Comparison of ENCODE assay signal across 22 cellular contexts in genomic region chr5:179222246-179223017, GRCh38.
DNase-seq lines count a peak whose midpoint lies in the region; ATAC-seq and TF ChIP-seq lines count a peak whose summit lies in the region.
"Had no signal": no experiment of that assay in that cellular context is flagged by ENCODE, and none has a peak within 500 bp of the region (broad histone marks: within the 10 kb centered on the region; RNA-seq: fewer than 3 reads in every experiment).

No MANE protein-coding gene starts in this region.

- intact Hi-C loops in Right ventricle myocardium inferior (cut with DNase I) = no loop called here
- intact Hi-C loops in Right ventricle myocardium superior (cut with DNase I) = no loop called here

- no peak overlapping the region for H2AFZ ChIP-seq in mesenchymal stem cell (ENCODE audit: low read depth, low read length)

- 83% methylated on average over 9 of the region's 9 CpGs for WGBS in mesenchymal stem cell

- no peak overlapping the region for H3K4me2 ChIP-seq in mesenchymal stem cell (ENCODE audit: low read length, poor library complexity, severe bottlenecking)

- H3K14ac ChIP-seq in mesenchymal stem cell (ENCODE audit: low read length in 2 of 2) = no peak overlapping the region

- H2BK120ac ChIP-seq in mesenchymal stem cell (ENCODE audit: low read depth, low read length) = no peak overlapping the region

- H3K9me3 ChIP-seq in mesenchymal stem cell (ENCODE audit: control insufficient read depth, low read length) = no peaks in the 10 kb centered on the region
- H3K9me3 ChIP-seq: Peyer's patch had no signal

- H2BK5ac ChIP-seq in mesenchymal stem cell (ENCODE audit: low read depth, low read length, poor library complexity, severe bottlenecking) = no peak overlapping the region

- H3K27me3 ChIP-seq in mesenchymal stem cell (ENCODE audit: control insufficient read depth in 1 of 2, insufficient read depth in 1 of 2, low read length in 2 of 2) = no peaks in the 10 kb centered on the region
- H3K27me3 ChIP-seq: Peyer's patch had no signal

- no peak overlapping the region for H2BK15ac ChIP-seq in mesenchymal stem cell (ENCODE audit: low read depth, poor library complexity, severe bottlenecking)

- H3K27me3 Mint-ChIP-seq in chondrocyte (ENCODE audit: low read depth) = no peaks in the 10 kb centered on the region
- H3K27me3 Mint-ChIP-seq: B cell, IgD-negative memory B cell had no signal

- no peak for TF ChIP-seq CTCF in chondrocyte (IDR thresholded peaks at IDR 0.05)

- DNase-seq in Right ventricle myocardium inferior (ENCODE audit: missing footprints) (peak; percentile 28), Right ventricle myocardium superior (no peak), chondrocyte (ENCODE audit: low spot score) (peak; percentile 77), mesenchymal stem cell (no peak), AG08395 (ENCODE audit: low spot score) (no peak), caudate nucleus (lab: John Stamatoyannopoulos, UW) (no peak), NCI-H524 (lab: John Stamatoyannopoulos, UW) (no peak)
- DNase-seq: EL, GF-D8, GOT3, NCI-H1105, NCI-H146, NCI-H2029, NCI-H226, NCI-H510A treated with DMSO at 0.1 percent for 48 hours, NCI-H82, SHP77 had no signal

- H3K4me3 ChIP-seq in mesenchymal stem cell (ENCODE audit: insufficient read depth in 1 of 2, low read depth in 1 of 2, low read length in 2 of 2) = peak overlapping the region in 1 of 2 experiments; percentile 42
- H3K4me3 ChIP-seq: Peyer's patch, SK-N-MC had no signal

- no peak for ATAC-seq in Right ventricle myocardium inferior
- no peak for ATAC-seq in Right ventricle myocardium superior (ENCODE audit: poor library complexity)

- peak overlapping the region; percentile 36 for H4K91ac ChIP-seq in mesenchymal stem cell (ENCODE audit: low read length)

- H3K9me3 Mint-ChIP-seq in chondrocyte (ENCODE audit: low read depth) = no peaks in the 10 kb centered on the region

- H4K8ac ChIP-seq in mesenchymal stem cell (ENCODE audit: low read length) = no peak overlapping the region

- H2AK5ac ChIP-seq in mesenchymal stem cell (ENCODE audit: low read length, severe bottlenecking) = no peak overlapping the region

- no peak overlapping the region for H3K27ac Mint-ChIP-seq in chondrocyte (ENCODE audit: unreplicated experiment)
- H3K27ac Mint-ChIP-seq: B cell, CD14-positive monocyte, IgD-negative memory B cell had no signal

- peaks cover 2% of the 10 kb centered on the region for H3K36me3 Mint-ChIP-seq in chondrocyte (ENCODE audit: low read depth)
- H3K36me3 Mint-ChIP-seq: CD14-positive monocyte, IgD-negative memory B cell had no signal

- H3K36me3 ChIP-seq in mesenchymal stem cell (ENCODE audit: control insufficient read depth in 1 of 2, insufficient read depth in 2 of 2, low read depth in 1 of 2, low read length in 2 of 2) = peaks cover 0 to 23% of the 10 kb centered on the region in 2 experiments
- H3K36me3 ChIP-seq: Peyer's patch had no signal

- H3K4me1 Mint-ChIP-seq in chondrocyte (ENCODE audit: low read depth) = peaks cover under 1% of the 10 kb centered on the region
- H3K4me1 Mint-ChIP-seq: B cell, CD14-positive monocyte had no signal

- H3K4ac ChIP-seq in mesenchymal stem cell (ENCODE audit: low read depth in 1 of 2, low read length in 2 of 2) = no peak overlapping the region

- no peaks in the 10 kb centered on the region for H3K79me1 ChIP-seq in mesenchymal stem cell (replicated peaks; ENCODE audit: low read length, poor library complexity, severe bottlenecking)

- no peak overlapping the region for H3K23ac ChIP-seq in mesenchymal stem cell (ENCODE audit: low read length in 2 of 2)

- no peak overlapping the region for H2BK12ac ChIP-seq in mesenchymal stem cell (ENCODE audit: low read length in 2 of 2)

- no peaks in the 10 kb centered on the region for H3K4me1 ChIP-seq in mesenchymal stem cell (ENCODE audit: control insufficient read depth, insufficient read depth, low read depth, low read length)
- H3K4me1 ChIP-seq: Peyer's patch had no signal

- no peak overlapping the region for H3K9ac ChIP-seq in mesenchymal stem cell (ENCODE audit: low read length)

- H3K18ac ChIP-seq in mesenchymal stem cell (ENCODE audit: low read depth in 1 of 2, low read length in 2 of 2) = no peak overlapping the region

- H3K4me3 Mint-ChIP-seq in chondrocyte (ENCODE audit: unreplicated experiment) = no peak overlapping the region
- H3K4me3 Mint-ChIP-seq: B cell, CD14-positive monocyte had no signal

- H3K27ac ChIP-seq in mesenchymal stem cell (ENCODE audit: low read length, poor library complexity, severe bottlenecking) = no peak overlapping the region
- no peak overlapping the region for H3K27ac ChIP-seq in caudate nucleus (ENCODE audit: low read depth, low read length)
- H3K27ac ChIP-seq: Peyer's patch, SK-N-MC had no signal

Comparison
In these comparisons a context has a peak if more than half of its experiments do, and no peak if none do; other contexts are left out.
1. DNase-seq: peak in Right ventricle myocardium inferior (single experiment) and chondrocyte (single experiment); none in Right ventricle myocardium superior (single experiment), mesenchymal stem cell (single experiment), AG08395 (single experiment), caudate nucleus (0 of 61) and NCI-H524 (0 of 2).